Comparison of ENCODE assay signal across 12 cellular contexts in genomic region chr7:143811-144453, GRCh38. TPM values are rescaled to one million over a fixed set of nuclear protein-coding genes. Genes with fewer than 3 reads are reported as not detected.
DNase-seq lines count a peak whose midpoint lies in the region; ATAC-seq and TF ChIP-seq lines count a peak whose summit lies in the region.
"Had no signal": no experiment of that assay in that cellular context is flagged by ENCODE, and none has a peak within 500 bp of the region (broad histone marks: within the 10 kb centered on the region; RNA-seq: fewer than 3 reads in every experiment).

No MANE protein-coding gene starts in this region.

- no peaks in the 10 kb centered on the region for H3K9me3 Mint-ChIP-seq in activated naive CD4-positive, alpha-beta T cell treated with anti-CD3 and anti-CD28 coated beads, Interleukin-2, amount 10 ng/mL, durations not matched to agents 7 days and 5 days
- H3K9me3 Mint-ChIP-seq in GM23338 (no peaks in the 10 kb centered on the region), activated B cell treated with CpG ODN at 0.5 μM for 24 hours (no peaks in the 10 kb centered on the region)

- H3K9me2 ChIP-seq in GM23338 (ENCODE audit: insufficient read depth), result peaks cover 13% of the 10 kb centered on the region

- H3K4me2 ChIP-seq in GM23338, result no peak overlapping the region

- TF ChIP-seq EP300 in suprapubic skin (IDR thresholded peaks at IDR 0.05), result no peak

- no peaks in the 10 kb centered on the region for H3K9me3 ChIP-seq in suprapubic skin
- H3K9me3 ChIP-seq: gastrocnemius medialis, ovary had no signal

- no peak overlapping the region for H2AFZ ChIP-seq in GM23338

- TF ChIP-seq CTCF in GM23338 (conservative IDR thresholded peaks at IDR 0.05; ENCODE audit: low read depth in 2 of 2), result no peak
- TF ChIP-seq CTCF in activated B cell treated with CpG ODN at 0.5 μM for 24 hours (IDR thresholded peaks at IDR 0.05), result no peak
- no peak for TF ChIP-seq CTCF in suprapubic skin (IDR thresholded peaks at IDR 0.05)

- H3K4me3 Mint-ChIP-seq in activated naive CD4-positive, alpha-beta T cell treated with anti-CD3 and anti-CD28 coated beads, Interleukin-2, amount 10 ng/mL, durations not matched to agents 7 days and 5 days, result no peak overlapping the region
- H3K4me3 Mint-ChIP-seq in GM23338 (no peak overlapping the region), activated B cell treated with CpG ODN at 0.5 μM for 24 hours (peak overlapping the region; percentile 12)

- no peak overlapping the region for H3K27ac ChIP-seq in GM23338 (ENCODE audit: low read depth)
- no peak overlapping the region for H3K27ac ChIP-seq in suprapubic skin
- H3K27ac ChIP-seq: gastrocnemius medialis had no signal

- CTCF ChIA-PET in activated naive CD4-positive, alpha-beta T cell treated with anti-CD3 and anti-CD28 coated beads, Interleukin-2, amount 10 ng/mL, durations not matched to agents 7 days and 5 days (lab: Charles Lee), result no interaction called here
- CTCF ChIA-PET in activated B cell treated with CpG ODN at 0.5 μM for 24 hours (lab: Charles Lee), result no interaction called here

- ATAC-seq in GM23338 (no peak), activated B cell treated with CpG ODN at 0.5 μM for 24 hours (ENCODE audit: low read depth) (peak; percentile 66), HG02973 (IDR thresholded peaks at IDR 0.05; ENCODE audit: unreplicated experiment) (no peak)
- ATAC-seq: gastrocnemius medialis had no signal

- TF ChIP-seq POLR2A in suprapubic skin (IDR thresholded peaks at IDR 0.05), result no peak

- H3F3A ChIP-seq in GM23338 (replicated peaks; ENCODE audit: low read depth), result 0 out of 2 replicates have a peak, but pooled peaks cover under 1% of the 10 kb centered on the region

- H4K20me1 ChIP-seq in GM23338 (replicated peaks; ENCODE audit: insufficient read depth), result no peaks in the 10 kb centered on the region

- intact Hi-C loops in activated B cell treated with CpG ODN at 0.5 μM for 24 hours (cut with micrococcal nuclease), result no loop called here

- DNase-seq in activated naive CD4-positive, alpha-beta T cell treated with anti-CD3 and anti-CD28 coated beads, Interleukin-2, amount 10 ng/mL, durations not matched to agents 7 days and 5 days, result no peak
- no peak for DNase-seq in activated naive CD4-positive, alpha-beta T cell treated with Interleukin-2 at 50 U/mL for 16 hours
- no peak for DNase-seq in GM23338 (ENCODE audit: low spot score)
- DNase-seq in activated B cell treated with CpG ODN at 0.5 μM for 24 hours, result peak; percentile 18
- DNase-seq in suprapubic skin (ENCODE audit: low spot score in 2 of 2), result peak; percentile 44 to 71
- no peak for DNase-seq in pons (ENCODE audit: low spot score)
- no peak for DNase-seq in activated T-cell treated with anti-CD3 and anti-CD28 coated beads, Interleukin-2, amount 50 U/mL, for 1 hour
- DNase-seq: activated naive CD4-positive, alpha-beta T cell treated with anti-CD3 and anti-CD28 coated beads, Interleukin-2, amount 50 U/mL, for 16 hours; Calu3; gastrocnemius medialis had no signal

- 0 out of 2 replicates have a peak, but pooled peaks cover 9% of the 10 kb centered on the region for H3K79me2 ChIP-seq in GM23338 (replicated peaks; ENCODE audit: insufficient read depth)

- H3K36me3 ChIP-seq in GM23338 (ENCODE audit: insufficient read depth) (no peaks in the 10 kb centered on the region), suprapubic skin (peaks cover 6% of the 10 kb centered on the region)
- H3K36me3 ChIP-seq: ovary had no signal

- H3K27me3 Mint-ChIP-seq in activated naive CD4-positive, alpha-beta T cell treated with anti-CD3 and anti-CD28 coated beads, Interleukin-2, amount 10 ng/mL, durations not matched to agents 7 days and 5 days, result peaks cover 9% of the 10 kb centered on the region
- H3K27me3 Mint-ChIP-seq in GM23338 (ENCODE audit: insufficient read depth, low read depth, poor library complexity), result peaks cover 7% of the 10 kb centered on the region
- H3K27me3 Mint-ChIP-seq in activated B cell treated with CpG ODN at 0.5 μM for 24 hours, result no peaks in the 10 kb centered on the region

- H3K27ac Mint-ChIP-seq in activated naive CD4-positive, alpha-beta T cell treated with anti-CD3 and anti-CD28 coated beads, Interleukin-2, amount 10 ng/mL, durations not matched to agents 7 days and 5 days, result peak overlapping the region; percentile 7
- H3K27ac Mint-ChIP-seq in GM23338 (0 out of 2 replicates have a peak overlapping the region, but pooled peaks have one; percentile 27), activated B cell treated with CpG ODN at 0.5 μM for 24 hours (peak overlapping the region; percentile 76)

- H3K4me1 ChIP-seq in GM23338 (ENCODE audit: insufficient read depth) (0 out of 2 replicates have a peak, but pooled peaks cover 6% of the 10 kb centered on the region), suprapubic skin (peaks cover 15% of the 10 kb centered on the region)

- H3K27me3 ChIP-seq in GM23338 (ENCODE audit: insufficient read depth), result no peaks in the 10 kb centered on the region
- H3K27me3 ChIP-seq in suprapubic skin, result peaks cover 7% of the 10 kb centered on the region
- H3K27me3 ChIP-seq: gastrocnemius medialis, ovary had no signal

- peaks cover 7% of the 10 kb centered on the region for H3K36me3 Mint-ChIP-seq in activated naive CD4-positive, alpha-beta T cell treated with anti-CD3 and anti-CD28 coated beads, Interleukin-2, amount 10 ng/mL, durations not matched to agents 7 days and 5 days
- H3K36me3 Mint-ChIP-seq in GM23338 (ENCODE audit: low read depth), result peaks cover 27% of the 10 kb centered on the region
- peaks cover 10% of the 10 kb centered on the region for H3K36me3 Mint-ChIP-seq in activated B cell treated with CpG ODN at 0.5 μM for 24 hours (ENCODE audit: low read depth)

- POLR2A ChIA-PET in activated B cell treated with CpG ODN at 0.5 μM for 24 hours (lab: Charles Lee), result no interaction called here

- no peak overlapping the region for H3K4me3 ChIP-seq in GM23338
- no peak overlapping the region for H3K4me3 ChIP-seq in suprapubic skin
- H3K4me3 ChIP-seq: gastrocnemius medialis, ovary had no signal

- WGBS in suprapubic skin, result 87% methylated on average over 12 of the region's 12 CpGs

- peaks cover 6% of the 10 kb centered on the region for H3K4me1 Mint-ChIP-seq in activated naive CD4-positive, alpha-beta T cell treated with anti-CD3 and anti-CD28 coated beads, Interleukin-2, amount 10 ng/mL, durations not matched to agents 7 days and 5 days
- H3K4me1 Mint-ChIP-seq in GM23338, result peaks cover 13% of the 10 kb centered on the region
- peaks cover 27% of the 10 kb centered on the region for H3K4me1 Mint-ChIP-seq in activated B cell treated with CpG ODN at 0.5 μM for 24 hours

TF ChIP-seq in GM23338, 12 proteins besides CTCF, POLR2A, EP300 and RAD21 (continues in another document):
- no peak for TF ChIP-seq ZNF331 (CRISPR knock-in tag; IDR thresholded peaks at IDR 0.05; ENCODE audit: low read depth)
- no peak for TF ChIP-seq ETS1 (IDR thresholded peaks at IDR 0.05)
- no peak for TF ChIP-seq POLR2AphosphoS5 (IDR thresholded peaks at IDR 0.05; ENCODE audit: low read depth)
- no peak for TF ChIP-seq STAT1 (IDR thresholded peaks at IDR 0.05; ENCODE audit: unreplicated experiment)

RNA-seq across cellular contexts. Expression of gene FAM20C, which starts 48.4 kb away (rescaled TPM):
- 24.8 and 26.8 TPM in 2 replicates for total RNA-seq in GM23338 (2014; rRNA removed; shearing (Covaris generic))
- polyA plus RNA-seq in GM23338 (2016; fragmentation: Nextera tagmentation; extraction: Ambion mirVana), result 7.6 and 8.0 TPM in 2 replicates
- total RNA-seq in activated B cell treated with CpG ODN at 0.5 μM for 24 hours (0.11 and 0.20 TPM in 2 replicates), suprapubic skin (10 to 100 TPM; 15.8 to 20.4 (median 18.7) TPM)

Comparison
In these comparisons a context has a peak if more than half of its experiments do, and no peak if none do; other contexts are left out.
1. DNase-seq: peak in activated B cell treated with CpG ODN at 0.5 μM for 24 hours (single experiment) and suprapubic skin (2 of 2); none in activated naive CD4-positive, alpha-beta T cell treated with anti-CD3 and anti-CD28 coated beads, Interleukin-2, amount 10 ng/mL, durations not matched to agents 7 days and 5 days (single experiment), activated naive CD4-positive, alpha-beta T cell treated with Interleukin-2 at 50 U/mL for 16 hours (single experiment), GM23338 (single experiment), pons (single experiment) and activated T-cell treated with anti-CD3 and anti-CD28 coated beads, Interleukin-2, amount 50 U/mL, for 1 hour (single experiment).
2. H3K27ac Mint-ChIP-seq: peak in every context shown above with its lines; median percentile 76 in activated B cell treated with CpG ODN at 0.5 μM for 24 hours; 27 in GM23338; 7 in activated naive CD4-positive, alpha-beta T cell treated with anti-CD3 and anti-CD28 coated beads, Interleukin-2, amount 10 ng/mL, durations not matched to agents 7 days and 5 days.
3. RNA of gene FAM20C, which starts 48.4 kb away (total RNA-seq): 24.8 to 26.8 TPM in GM23338 and 15.8 to 20.4 TPM in suprapubic skin; 0.11 to 0.20 TPM in activated B cell treated with CpG ODN at 0.5 μM for 24 hours; every median in the first group is over 10 times any median in the second.